Comparison of ENCODE assay signal across 20 cellular contexts in the genomic region with DNA sequence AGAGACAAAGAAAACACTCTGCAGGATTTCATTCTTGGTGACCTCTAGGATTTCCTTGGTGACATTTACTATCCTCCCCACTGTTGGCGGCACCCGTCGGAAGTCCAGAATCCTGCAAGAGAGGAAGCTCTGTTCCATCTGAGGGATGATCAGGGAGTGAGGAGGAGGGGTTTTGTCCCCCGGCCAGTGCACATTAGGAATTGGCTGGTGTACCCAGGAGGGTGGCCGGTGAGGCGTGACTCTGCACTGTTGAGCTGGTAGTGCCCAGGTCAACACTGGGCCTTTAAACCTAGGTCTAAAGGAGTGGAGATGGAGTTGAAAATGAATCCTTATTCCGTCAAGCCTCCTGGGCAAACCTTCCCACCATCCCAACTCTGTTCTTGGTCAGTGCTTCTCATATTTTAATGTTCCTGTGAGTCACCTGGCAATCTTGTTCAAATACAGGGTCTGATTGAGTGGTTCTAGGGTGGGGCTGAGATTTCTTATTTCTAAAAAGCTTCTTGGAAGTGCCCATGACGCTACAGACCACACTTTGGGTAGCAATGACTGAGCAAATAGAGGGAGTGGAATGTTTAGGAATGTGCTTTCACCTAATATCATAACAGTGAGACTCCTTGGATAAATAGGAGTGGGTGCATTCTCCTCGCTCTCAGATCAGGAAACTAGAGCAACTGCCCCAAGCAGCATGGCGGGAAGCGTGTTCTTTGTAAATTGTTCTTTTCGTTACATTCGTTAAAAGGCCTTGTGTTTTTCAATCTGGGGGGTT. TPM values are rescaled to one million over a fixed set of nuclear protein-coding genes. Genes with fewer than 3 reads are reported as not detected.
"Had no signal": no experiment of that assay in that cellular context is flagged by ENCODE, and none has a peak within 500 bp of the region (broad histone marks: within the 10 kb centered on the region; RNA-seq: fewer than 3 reads in every experiment).

No MANE protein-coding gene starts in this region.

- H3K9me3 Mint-ChIP-seq: activated B cell treated with CpG ODN at 0.5 μM for 24 hours; activated naive CD8-positive, alpha-beta T cell treated with anti-CD3 and anti-CD28 coated beads, Interleukin-2, amount 10 ng/mL, durations not matched to agents 7 days and 5 days had no signal

- FAIRE-seq: endothelial cell of umbilical vein, TTC549 had no signal

- H3K9ac ChIP-seq: neural progenitor cell had no signal

- DNase-seq: activated B cell treated with CpG ODN at 0.5 μM for 24 hours; activated CD4-positive, alpha-beta T cell treated with anti-CD3 and anti-CD28 coated beads for 48 hours; activated CD8-positive, alpha-beta memory T cell treated with anti-CD3 and anti-CD28 coated beads, Interleukin-2, amount 50 U/mL, for 48 hours; activated naive CD8-positive, alpha-beta T cell treated with anti-CD3 and anti-CD28 coated beads, Interleukin-2, amount 10 ng/mL, durations not matched to agents 7 days and 5 days; brain microvascular endothelial cell; cortex of kidney; effector CD4-positive, alpha-beta T cell; foreskin melanocyte; head of caudate nucleus; left cardiac atrium; mammary epithelial cell; naive B cell; ovary; stimulated activated CD4-positive, alpha-beta T cell treated with anti-CD3 and anti-CD28 coated beads, Interleukin-2, amount 100 ng/mL, for 48 hours; stimulated activated naive CD4-positive, alpha-beta T cell treated with Interleukin-2 at 50 U/mL for 16 hours; T-helper 2 cell; trophoblast cell had no signal

- H3K27me3 Mint-ChIP-seq: activated B cell treated with CpG ODN at 0.5 μM for 24 hours; activated naive CD8-positive, alpha-beta T cell treated with anti-CD3 and anti-CD28 coated beads, Interleukin-2, amount 10 ng/mL, durations not matched to agents 7 days and 5 days; naive B cell had no signal

- H3K4me3 ChIP-seq: neural progenitor cell, ovary had no signal

- H3K4me3 Mint-ChIP-seq: activated B cell treated with CpG ODN at 0.5 μM for 24 hours; activated naive CD8-positive, alpha-beta T cell treated with anti-CD3 and anti-CD28 coated beads, Interleukin-2, amount 10 ng/mL, durations not matched to agents 7 days and 5 days; neural progenitor cell had no signal

- H3K27me3 ChIP-seq: brain microvascular endothelial cell, neural progenitor cell, ovary had no signal

- H3K27ac ChIP-seq: brain microvascular endothelial cell, neural progenitor cell, ovary had no signal

- H3K9me3 ChIP-seq: ovary had no signal

- H2AFZ ChIP-seq: neural progenitor cell had no signal

- H3K4me2 ChIP-seq: neural progenitor cell had no signal

- H3K4me1 Mint-ChIP-seq: neural progenitor cell had no signal

- H3K4me1 ChIP-seq: neural progenitor cell had no signal

- H3K27ac Mint-ChIP-seq: activated B cell treated with CpG ODN at 0.5 μM for 24 hours, neural progenitor cell had no signal

- H3K36me3 ChIP-seq: neural progenitor cell, ovary had no signal

RNA-seq across cellular contexts. Expression of a gene that starts 58.3 kb away (rescaled TPM):
- total RNA-seq: activated B cell treated with CpG ODN at 0.5 μM for 24 hours; activated naive CD8-positive, alpha-beta T cell treated with anti-CD3 and anti-CD28 coated beads, Interleukin-2, amount 10 ng/mL, durations not matched to agents 7 days and 5 days; endothelial cell of umbilical vein had no signal
- polyA plus RNA-seq: endothelial cell of umbilical vein, mammary epithelial cell had no signal
